Comparison of ENCODE assay signal across 6 cellular contexts in genomic region chr16:88651276-88651988, GRCh38. TPM values are rescaled to one million over a fixed set of nuclear protein-coding genes. Genes with fewer than 3 reads are reported as not detected.
DNase-seq lines count a peak whose midpoint lies in the region; ATAC-seq, FAIRE-seq and TF ChIP-seq lines count a peak whose summit lies in the region.

No MANE protein-coding gene starts in this region.

- FAIRE-seq in GM12878 (lab: Jason Lieb, UNC), result peak; percentile 100

- peak; percentile 60 for DNase-seq in NK-92 treated with Interleukin-12 subunit alpha and Interleukin-12 subunit beta, amount 100 ng/mL, for 24 hours (lab: John Stamatoyannopoulos, UW)
- no peak for DNase-seq in NK-92 (lab: John Stamatoyannopoulos, UW; ENCODE audit: unreplicated experiment)
- DNase-seq in NCI-H69 (lab: John Stamatoyannopoulos, UW), result peak; percentile 31
- DNase-seq in GM12878 (ENCODE audit: low read depth, low spot score), result peak; percentile 92
- peak; percentile 75 for DNase-seq in nephron progenitor cell
- DNase-seq in NCI-H2196 treated with DMSO at 0.1 percent for 48 hours (lab: John Stamatoyannopoulos, UW; ENCODE audit: unreplicated experiment), result no peak

- H3K4me1 ChIP-seq in GM12878 (ENCODE audit: control insufficient read depth, insufficient read depth, low read length), result peaks cover 22% of the 10 kb centered on the region

- peaks cover 3% of the 10 kb centered on the region for H3K36me3 Mint-ChIP-seq in nephron progenitor cell (ENCODE audit: low read depth)

- no peaks in the 10 kb centered on the region for H3K9me3 Mint-ChIP-seq in nephron progenitor cell

- H3K27me3 Mint-ChIP-seq in nephron progenitor cell (ENCODE audit: low read depth, poor library complexity), result peaks cover 5% of the 10 kb centered on the region

- RAD21 ChIA-PET in GM12878 (lab: Charles Lee; ENCODE audit: unreplicated experiment), result interaction anchor here (1.1 to 1.2 kb wide), 2 partner anchors 15 to 54 kb away, joined by 3 read pairs; no protein-coding TSS in a partner anchor

- H2AFZ ChIP-seq in GM12878 (ENCODE audit: control insufficient read depth, low read depth, low read length), result peak overlapping the region; percentile 12; the same call in 1 of the 2 replicates

- H3K27me3 ChIP-seq in GM12878 (replicated peaks in 1 of 2; ENCODE audit: control insufficient read depth in 2 of 2, insufficient read depth in 2 of 2, low read length in 1 of 2), result no peaks in the 10 kb centered on the region

- H3K27ac ChIP-seq in GM12878 (ENCODE audit: control insufficient read depth, insufficient read depth), result peak overlapping the region; percentile 96

- peak; percentile 76 for TF ChIP-seq POLR2A in GM12878 (IDR thresholded peaks at IDR 0.05; ENCODE audit: low read depth, low read length)

- CTCF ChIA-PET in GM12878 (lab: Yijun Ruan, JAX), result interaction anchor here (1.0 to 1.3 kb wide), 4 partner anchors 10 to 50 kb away, joined by 3 to 6 read pairs (median 3); no protein-coding TSS in a partner anchor

- peaks cover 36% of the 10 kb centered on the region for H3K79me2 ChIP-seq in GM12878 (ENCODE audit: control insufficient read depth, insufficient read depth, low read length)

- peaks cover 0 to 9% of the 10 kb centered on the region in 2 experiments for H3K36me3 ChIP-seq in GM12878 (ENCODE audit: control insufficient read depth in 2 of 2, insufficient read depth in 2 of 2, low read length in 1 of 2)

- no peak; a peak in 2 of 4 replicates for TF ChIP-seq EP300 in GM12878 (IDR thresholded peaks at IDR 0.05; ENCODE audit: borderline replicate concordance in 1 of 2, control insufficient read depth in 1 of 2, low read depth in 2 of 2, low read length in 2 of 2)

- intact Hi-C loops in GM12878 (cut with micrococcal nuclease; ENCODE audit: unreplicated experiment), result loop anchor here (1.0 to 5.0 kb wide), 4 partner anchors 12 to 161 kb away; partner anchors contain the start of genes APRT, CTU2, MVD and RNF166

- H3K4me2 ChIP-seq in GM12878 (ENCODE audit: control insufficient read depth, insufficient read depth), result peak overlapping the region; percentile 95

- in situ Hi-C loops in GM12878 (cut with MboI), result no loop called here

- no peaks in the 10 kb centered on the region; the same call in 1 of the 2 replicates for H4K20me1 ChIP-seq in GM12878 (ENCODE audit: control insufficient read depth, insufficient read depth)

- peak; percentile 84 for ATAC-seq in GM12878

- peaks cover 13% of the 10 kb centered on the region for H3K4me1 Mint-ChIP-seq in nephron progenitor cell

- POLR2A ChIA-PET in GM12878 (lab: Charles Lee), result interaction anchor here (0.6 to 2.6 kb wide), 5 partner anchors 12 to 431 kb away, joined by 3 to 8 read pairs (median 5); partner anchors contain the start of gene MVD

- WGBS in GM12878 (ENCODE audit: insufficient coverage, insufficient replicate concordance, low lambda C conversion rate, missing lambda C conversion rate), result 2% methylated on average over 24 of the region's 24 CpGs

- TSS peak; percentile 97 for BruUV-seq in GM12878 (replicated peaks; lab: Mats Ljungman, UMichigan)

- peak overlapping the region; percentile 86 for H3K4me3 Mint-ChIP-seq in nephron progenitor cell

- H3K9ac ChIP-seq in GM12878 (ENCODE audit: control insufficient read depth, insufficient read depth, low read length), result peak overlapping the region; percentile 87

- no peak for TF ChIP-seq RAD21 in GM12878 (IDR thresholded peaks at IDR 0.05; ENCODE audit: insufficient read depth, low read depth, low read length)

- SMC1A ChIA-PET in GM12878 (lab: Charles Lee; ENCODE audit: uncharacterized antibody, unreplicated experiment), result no interaction called here

- peak overlapping the region; percentile 71 for H3K27ac Mint-ChIP-seq in nephron progenitor cell

- H3K9me3 ChIP-seq in GM12878 (replicated peaks; ENCODE audit: control insufficient read depth, insufficient read depth, low read length), result no peaks in the 10 kb centered on the region

- peak overlapping the region; percentile 98 for H3K4me3 ChIP-seq in GM12878

- no peak for TF ChIP-seq CTCF in GM12878 (IDR thresholded peaks at IDR 0.05 in 2 of 3, conservative IDR thresholded peaks at IDR 0.05 in 1 of 3; ENCODE audit: control insufficient read depth in 2 of 3, extremely low read depth in 1 of 3, insufficient read depth in 1 of 3, low read depth in 3 of 3, low read length in 3 of 3)
- TF ChIP-seq CTCF in nephron progenitor cell (IDR thresholded peaks at IDR 0.05), result no peak

RNA-seq across cellular contexts. Expression of gene CYBA, which starts 0.6 kb away (rescaled TPM):
- 178 and 189 TPM in 2 replicates for total RNA-seq in GM12878 (2013; cell fraction: nucleolus; rRNA removed)
- total RNA-seq in GM12878 (2014; rRNA removed) (531 and 598 TPM in 2 replicates), GM12878 (2014; rRNA removed; fragmentation: Illumina TruSeq; extraction: Trizol) (114 and 132 TPM in 2 replicates), GM12878 (2021) (373 and 384 TPM in 2 replicates)
- 92.9 TPM for polyA plus RNA-seq in GM12878 (2011; ENCODE audit: low read depth)
- polyA plus RNA-seq in GM12878 (2011; rRNA removed) (29.3 and 78.7 TPM in 2 replicates), GM12878 (2014; fragmentation: Illumina TruSeq; extraction: Trizol) (7.9 and 53.2 TPM in 2 replicates), GM12878 (2014; fragmentation: Nextera tagmentation; extraction: Ambion mirVana) (under 1 TPM; 0.55 to 0.66 TPM), GM12878 (2014; rRNA removed) (551 and 668 TPM in 2 replicates), GM12878 (2016; fragmentation: Nextera tagmentation; extraction: Ambion mirVana) (100 to 1,000 TPM; 462 to 477 TPM)
- polyA plus RNA-seq in GM12878 (2011; cell fraction: cytosol; rRNA removed), result 257 and 379 TPM in 2 replicates
- 417 and 477 TPM in 2 replicates for polyA plus RNA-seq in GM12878 (2011; cell fraction: nucleus; rRNA removed)
- 413 and 478 TPM in 2 replicates for polyA plus RNA-seq in GM12878 (2012)
- 55.5 and 207 TPM in 2 replicates for polyA minus RNA-seq in GM12878 (2011; rRNA and poly(A)+ RNA removed)
- 88.6 and 114 TPM in 2 replicates for polyA minus RNA-seq in GM12878 (2011; cell fraction: cytosol; rRNA and poly(A)+ RNA removed)
- 55.1 and 94.4 TPM in 2 replicates for polyA minus RNA-seq in GM12878 (2011; cell fraction: nucleus; rRNA and poly(A)+ RNA removed)

RNA-seq across cellular contexts. Expression of gene MVD, which starts 11.5 kb away (rescaled TPM):
- total RNA-seq in GM12878 (2013; cell fraction: nucleolus; rRNA removed), result 81.8 and 88.4 TPM in 2 replicates
- total RNA-seq in GM12878 (2014; rRNA removed), result 101 and 104 TPM in 2 replicates
- total RNA-seq in GM12878 (2014; rRNA removed; fragmentation: Illumina TruSeq; extraction: Trizol), result 45.0 and 50.0 TPM in 2 replicates
- 132 and 147 TPM in 2 replicates for total RNA-seq in GM12878 (2021)
- polyA plus RNA-seq in GM12878 (2011; ENCODE audit: low read depth), result 21.0 TPM
- 15.5 and 41.4 TPM in 2 replicates for polyA plus RNA-seq in GM12878 (2011; rRNA removed)
- polyA plus RNA-seq in GM12878 (2011; cell fraction: cytosol; rRNA removed), result 53.9 and 79.5 TPM in 2 replicates
- polyA plus RNA-seq in GM12878 (2011; cell fraction: nucleus; rRNA removed), result 293 and 318 TPM in 2 replicates
- 91.8 and 107 TPM in 2 replicates for polyA plus RNA-seq in GM12878 (2012)
- 8.4 and 28.9 TPM in 2 replicates for polyA plus RNA-seq in GM12878 (2014; fragmentation: Illumina TruSeq; extraction: Trizol)
- polyA plus RNA-seq in GM12878 (2014; fragmentation: Nextera tagmentation; extraction: Ambion mirVana), result 1 to 10 TPM; 5.0 to 6.8 TPM
- 80.1 and 95.9 TPM in 2 replicates for polyA plus RNA-seq in GM12878 (2014; rRNA removed)
- polyA plus RNA-seq in GM12878 (2016; fragmentation: Nextera tagmentation; extraction: Ambion mirVana), result 10 to 100 TPM; 80.5 to 85.4 TPM
- polyA minus RNA-seq in GM12878 (2011; rRNA and poly(A)+ RNA removed), result 18.5 and 44.7 TPM in 2 replicates
- polyA minus RNA-seq in GM12878 (2011; cell fraction: cytosol; rRNA and poly(A)+ RNA removed), result 25.0 and 33.1 TPM in 2 replicates
- polyA minus RNA-seq in GM12878 (2011; cell fraction: nucleus; rRNA and poly(A)+ RNA removed), result 39.9 and 52.2 TPM in 2 replicates

RNA-seq across cellular contexts. Expression of gene IL17C, which starts 13.1 kb away (rescaled TPM):
- not detected in 2 replicates for total RNA-seq in GM12878 (2013; cell fraction: nucleolus; rRNA removed)
- not detected in 2 replicates for total RNA-seq in GM12878 (2014; rRNA removed)
- total RNA-seq in GM12878 (2014; rRNA removed; fragmentation: Illumina TruSeq; extraction: Trizol), result not detected in 2 replicates
- not detected in 2 replicates for total RNA-seq in GM12878 (2021)
- polyA plus RNA-seq in GM12878 (2011; ENCODE audit: low read depth), result not detected
- polyA plus RNA-seq in GM12878 (2011; rRNA removed), result not detected in 2 replicates
- polyA plus RNA-seq in GM12878 (2011; cell fraction: cytosol; rRNA removed), result 0.08 and 0.10 TPM in 2 replicates
- polyA plus RNA-seq in GM12878 (2011; cell fraction: nucleus; rRNA removed), result 0.31 and 0.55 TPM in 2 replicates
- polyA plus RNA-seq in GM12878 (2012), result 0.26 and 0.32 TPM in 2 replicates
- not detected in 2 replicates for polyA plus RNA-seq in GM12878 (2014; fragmentation: Illumina TruSeq; extraction: Trizol)
- polyA plus RNA-seq in GM12878 (2014; fragmentation: Nextera tagmentation; extraction: Ambion mirVana), result not detected
- 0.33 TPM in 1 of 2 replicates, not detected in the other for polyA plus RNA-seq in GM12878 (2014; rRNA removed)
- polyA plus RNA-seq in GM12878 (2016; fragmentation: Nextera tagmentation; extraction: Ambion mirVana), result not detected
- polyA minus RNA-seq in GM12878 (2011; rRNA and poly(A)+ RNA removed), result not detected in 2 replicates
- not detected in 2 replicates for polyA minus RNA-seq in GM12878 (2011; cell fraction: cytosol; rRNA and poly(A)+ RNA removed)
- not detected in 2 replicates for polyA minus RNA-seq in GM12878 (2011; cell fraction: nucleus; rRNA and poly(A)+ RNA removed)

RNA-seq across cellular contexts. Expression of gene SNAI3, which starts 34.9 kb away (rescaled TPM):
- total RNA-seq in GM12878 (2013; cell fraction: nucleolus; rRNA removed), result 2.4 and 3.1 TPM in 2 replicates
- total RNA-seq in GM12878 (2014; rRNA removed) (4.7 and 6.5 TPM in 2 replicates), GM12878 (2014; rRNA removed; fragmentation: Illumina TruSeq; extraction: Trizol) (1.2 and 1.7 TPM in 2 replicates), GM12878 (2021) (5.7 and 7.4 TPM in 2 replicates)
- polyA plus RNA-seq in GM12878 (2011; ENCODE audit: low read depth), result 1.5 TPM
- polyA plus RNA-seq in GM12878 (2011; rRNA removed) (0.53 and 1.5 TPM in 2 replicates), GM12878 (2014; fragmentation: Illumina TruSeq; extraction: Trizol) (0.10 and 1.4 TPM in 2 replicates), GM12878 (2014; fragmentation: Nextera tagmentation; extraction: Ambion mirVana) (under 1 TPM; 0.21 to 0.26 TPM), GM12878 (2014; rRNA removed) (4.3 and 6.6 TPM in 2 replicates), GM12878 (2016; fragmentation: Nextera tagmentation; extraction: Ambion mirVana) (1 to 10 TPM; 6.2 to 7.1 TPM)
- 2.0 and 3.2 TPM in 2 replicates for polyA plus RNA-seq in GM12878 (2011; cell fraction: cytosol; rRNA removed)
- polyA plus RNA-seq in GM12878 (2011; cell fraction: nucleus; rRNA removed), result 4.2 TPM in 2 replicates
- polyA plus RNA-seq in GM12878 (2012), result 2.6 and 2.8 TPM in 2 replicates
- 1.1 and 2.2 TPM in 2 replicates for polyA minus RNA-seq in GM12878 (2011; rRNA and poly(A)+ RNA removed)
- 2.3 and 2.4 TPM in 2 replicates for polyA minus RNA-seq in GM12878 (2011; cell fraction: cytosol; rRNA and poly(A)+ RNA removed)
- polyA minus RNA-seq in GM12878 (2011; cell fraction: nucleus; rRNA and poly(A)+ RNA removed), result 0.97 and 2.1 TPM in 2 replicates

RNA-seq across cellular contexts. Expression of gene RNF166, which starts 54.8 kb away (rescaled TPM):
- 28.0 and 31.3 TPM in 2 replicates for total RNA-seq in GM12878 (2013; cell fraction: nucleolus; rRNA removed)
- 23.3 and 26.4 TPM in 2 replicates for total RNA-seq in GM12878 (2014; rRNA removed)
- total RNA-seq in GM12878 (2014; rRNA removed; fragmentation: Illumina TruSeq; extraction: Trizol), result 5.2 and 6.4 TPM in 2 replicates
- 24.5 and 29.8 TPM in 2 replicates for total RNA-seq in GM12878 (2021)
- 4.3 TPM for polyA plus RNA-seq in GM12878 (2011; ENCODE audit: low read depth)
- 4.8 and 8.3 TPM in 2 replicates for polyA plus RNA-seq in GM12878 (2011; rRNA removed)
- polyA plus RNA-seq in GM12878 (2011; cell fraction: cytosol; rRNA removed), result 10.1 and 17.1 TPM in 2 replicates
- 112 and 135 TPM in 2 replicates for polyA plus RNA-seq in GM12878 (2011; cell fraction: nucleus; rRNA removed)
- 10.8 and 13.5 TPM in 2 replicates for polyA plus RNA-seq in GM12878 (2012)
- 1.7 and 5.3 TPM in 2 replicates for polyA plus RNA-seq in GM12878 (2014; fragmentation: Illumina TruSeq; extraction: Trizol)
- 1 to 10 TPM in 1 of 2 experiments, under 1 TPM in 1; 0.48 to 1.3 TPM for polyA plus RNA-seq in GM12878 (2014; fragmentation: Nextera tagmentation; extraction: Ambion mirVana)
- polyA plus RNA-seq in GM12878 (2014; rRNA removed), result 32.8 and 35.2 TPM in 2 replicates
- polyA plus RNA-seq in GM12878 (2016; fragmentation: Nextera tagmentation; extraction: Ambion mirVana), result 10 to 100 TPM; 15.8 to 16.5 TPM
- 4.8 and 16.4 TPM in 2 replicates for polyA minus RNA-seq in GM12878 (2011; rRNA and poly(A)+ RNA removed)
- 9.6 and 9.8 TPM in 2 replicates for polyA minus RNA-seq in GM12878 (2011; cell fraction: cytosol; rRNA and poly(A)+ RNA removed)
- polyA minus RNA-seq in GM12878 (2011; cell fraction: nucleus; rRNA and poly(A)+ RNA removed), result 22.8 and 28.5 TPM in 2 replicates

Comparison
In these comparisons a context has a peak if more than half of its experiments do, and no peak if none do; other contexts are left out.
1. DNase-seq: peak in NK-92 treated with Interleukin-12 subunit alpha and Interleukin-12 subunit beta, amount 100 ng/mL, for 24 hours (single experiment), NCI-H69 (single experiment), GM12878 (single experiment) and nephron progenitor cell (single experiment); none in NK-92 (single experiment) and NCI-H2196 treated with DMSO at 0.1 percent for 48 hours (single experiment).